ENCODE assay signal across 1 cellular context in genomic region chr1:778451-779278, GRCh38.
TF ChIP-seq lines count a peak whose summit lies in the region.

No MANE protein-coding gene starts in this region.

TF ChIP-seq in HepG2, 621 proteins besides CTCF, POLR2A, EP300 and RAD21 (continued from another document):
- TF ChIP-seq TFDP1 (CRISPR knock-in tag; IDR thresholded peaks at IDR 0.05; ENCODE audit: borderline replicate concordance) (peak; percentile 78; the same call in 1 of the 2 replicates), KDM3A (CRISPR knock-in tag; IDR thresholded peaks at IDR 0.05; ENCODE audit: low read depth) (peak; percentile 86), THAP11 (CRISPR knock-in tag; IDR thresholded peaks at IDR 0.05) (peak; percentile 93), ZNF772 (CRISPR knock-in tag; IDR thresholded peaks at IDR 0.05) (peak; percentile 66), GATA4 (IDR thresholded peaks at IDR 0.05; ENCODE audit: borderline replicate concordance, low read depth) (0 out of 2 replicates have a peak, but pooled peaks have one; percentile 12), PCBP1 (IDR thresholded peaks at IDR 0.05; ENCODE audit: borderline replicate concordance, low read depth, low read length) (0 out of 2 replicates have a peak, but pooled peaks have one; percentile 31), TFDP2 (CRISPR knock-in tag; IDR thresholded peaks at IDR 0.05) (peak; percentile 78; the same call in 1 of the 2 replicates), KMT2A (CRISPR knock-in tag; IDR thresholded peaks at IDR 0.05) (peak; percentile 66; the same call in 1 of the 2 replicates), SALL2 (CRISPR knock-in tag; IDR thresholded peaks at IDR 0.05) (peak; percentile 83)
